ENCODE assay signal across 19 cellular contexts in the genomic region with DNA sequence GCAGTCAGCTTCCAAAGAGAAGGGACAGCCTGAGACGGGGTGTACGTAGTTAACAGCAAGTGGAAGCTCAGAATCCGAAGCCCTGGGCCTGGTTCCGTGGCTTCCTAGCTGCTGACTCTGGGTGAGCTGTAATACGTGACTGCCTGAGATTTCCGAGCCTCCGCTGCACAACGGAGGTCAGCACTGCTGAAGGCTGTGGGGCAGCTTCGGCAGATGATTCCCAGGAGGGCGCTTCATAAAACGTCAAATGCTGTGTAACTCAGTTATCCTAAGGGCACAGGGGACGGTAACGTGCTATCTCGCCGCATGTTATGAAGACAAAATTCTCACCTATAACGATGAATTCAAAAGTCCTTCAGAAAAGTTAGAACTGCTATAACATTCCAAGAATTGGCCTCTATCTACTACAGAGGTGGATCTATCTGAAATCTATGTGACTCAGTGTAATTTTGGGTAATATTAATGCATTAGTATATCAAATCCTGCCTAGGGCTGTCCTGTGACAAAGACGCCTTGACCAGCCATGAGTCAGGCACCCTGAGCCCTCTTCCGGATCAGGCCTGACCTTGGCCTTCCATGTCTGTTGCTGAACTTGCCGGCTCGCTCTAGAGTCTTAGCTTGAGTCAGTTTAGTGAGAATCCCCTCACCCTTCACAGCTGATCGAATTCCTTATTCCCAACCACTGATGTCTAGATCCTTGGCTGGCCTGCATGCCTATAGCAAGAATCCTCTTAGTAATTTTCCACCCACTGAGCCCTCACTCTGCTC. TPM values are rescaled to one million over a fixed set of nuclear protein-coding genes. Genes with fewer than 3 reads are reported as not detected.
DNase-seq lines count a peak whose midpoint lies in the region; ATAC-seq and TF ChIP-seq lines count a peak whose summit lies in the region.
"Had no signal": no experiment of that assay in that cellular context is flagged by ENCODE, and none has a peak within 500 bp of the region (broad histone marks: within the 10 kb centered on the region; RNA-seq: fewer than 3 reads in every experiment).

No MANE protein-coding gene starts in this region.

- H3K9me3 ChIP-seq in PC-3 (ENCODE audit: low read length) (no peaks in the 10 kb centered on the region), psoas muscle (no peaks in the 10 kb centered on the region)
- H3K9me3 ChIP-seq: BE2C, esophagus muscularis mucosa, SJSA1 had no signal

- CTCF ChIA-PET in PC-3 (lab: Charles Lee): no interaction called here

- H3K27ac Mint-ChIP-seq in activated CD4-positive, alpha-beta T cell treated with anti-CD3 and anti-CD28 coated beads, Interleukin-2, amount 10 ng/mL, durations not matched to agents 24 days and 14 days: peak overlapping the region; percentile 35
- H3K27ac Mint-ChIP-seq in dendritic cell treated with granulocyte-macrophage colony-stimulating factor and Interleukin-4, amounts not matched to agents 40 ng/mL and 50 ng/mL, for 4 days: peak overlapping the region; percentile 0
- H3K27ac Mint-ChIP-seq in glutamatergic neuron (ENCODE audit: unreplicated experiment): no peak overlapping the region
- H3K27ac Mint-ChIP-seq: WTC11 had no signal

- H3K4me1 Mint-ChIP-seq in activated CD4-positive, alpha-beta T cell treated with anti-CD3 and anti-CD28 coated beads, Interleukin-2, amount 10 ng/mL, durations not matched to agents 24 days and 14 days: peaks cover 17% of the 10 kb centered on the region
- peaks cover 36% of the 10 kb centered on the region for H3K4me1 Mint-ChIP-seq in dendritic cell treated with granulocyte-macrophage colony-stimulating factor and Interleukin-4, amounts not matched to agents 40 ng/mL and 50 ng/mL, for 4 days (ENCODE audit: low read depth)
- H3K4me1 Mint-ChIP-seq in glutamatergic neuron (ENCODE audit: low read depth, unreplicated experiment): no peaks in the 10 kb centered on the region

- ATAC-seq in PC-3: peak; percentile 22; the same call in 1 of the 2 replicates
- ATAC-seq in psoas muscle: peak in 1 of 4 donors; percentile 31
- no peak for ATAC-seq in HG03469 (IDR thresholded peaks at IDR 0.05; ENCODE audit: unreplicated experiment)
- ATAC-seq: left ventricle myocardium superior, sciatic nerve, WTC11 had no signal

- TF ChIP-seq CTCF in PC-3 (conservative IDR thresholded peaks at IDR 0.05; ENCODE audit: low read depth, low read length): no peak
- no peak for TF ChIP-seq CTCF in psoas muscle (IDR thresholded peaks at IDR 0.05)
- no peak for TF ChIP-seq CTCF in glutamatergic neuron (IDR thresholded peaks at IDR 0.05; ENCODE audit: partially characterized antibody, unreplicated experiment)

- POLR2A ChIA-PET in PC-3 (lab: Charles Lee; ENCODE audit: unreplicated experiment): no interaction called here

- no peak overlapping the region for H3K4me3 Mint-ChIP-seq in activated CD4-positive, alpha-beta T cell treated with anti-CD3 and anti-CD28 coated beads, Interleukin-2, amount 10 ng/mL, durations not matched to agents 24 days and 14 days
- H3K4me3 Mint-ChIP-seq in dendritic cell treated with granulocyte-macrophage colony-stimulating factor and Interleukin-4, amounts not matched to agents 40 ng/mL and 50 ng/mL, for 4 days: no peak overlapping the region
- no peak overlapping the region for H3K4me3 Mint-ChIP-seq in glutamatergic neuron (ENCODE audit: unreplicated experiment)
- H3K4me3 Mint-ChIP-seq: WTC11 had no signal

- H3K36me3 Mint-ChIP-seq in activated CD4-positive, alpha-beta T cell treated with anti-CD3 and anti-CD28 coated beads, Interleukin-2, amount 10 ng/mL, durations not matched to agents 24 days and 14 days (ENCODE audit: low read depth): peaks cover 80% of the 10 kb centered on the region
- peaks cover 97% of the 10 kb centered on the region for H3K36me3 Mint-ChIP-seq in dendritic cell treated with granulocyte-macrophage colony-stimulating factor and Interleukin-4, amounts not matched to agents 40 ng/mL and 50 ng/mL, for 4 days (ENCODE audit: low read depth)
- peaks cover 5% of the 10 kb centered on the region for H3K36me3 Mint-ChIP-seq in glutamatergic neuron (ENCODE audit: unreplicated experiment)

- no peaks in the 10 kb centered on the region for H3K9me3 Mint-ChIP-seq in activated CD4-positive, alpha-beta T cell treated with anti-CD3 and anti-CD28 coated beads, Interleukin-2, amount 10 ng/mL, durations not matched to agents 24 days and 14 days
- H3K9me3 Mint-ChIP-seq in dendritic cell treated with granulocyte-macrophage colony-stimulating factor and Interleukin-4, amounts not matched to agents 40 ng/mL and 50 ng/mL, for 4 days: peaks cover 13% of the 10 kb centered on the region
- H3K9me3 Mint-ChIP-seq in glutamatergic neuron (ENCODE audit: unreplicated experiment): peaks cover 3% of the 10 kb centered on the region
- H3K9me3 Mint-ChIP-seq: WTC11 had no signal

- no peak for DNase-seq in activated CD4-positive, alpha-beta T cell treated with anti-CD3 and anti-CD28 coated beads, Interleukin-2, amount 10 ng/mL, durations not matched to agents 24 days and 14 days
- DNase-seq in activated CD4-positive, alpha-beta T cell treated with anti-CD3 and anti-CD28 coated beads, Interleukin-2, amount 50 U/mL, for 48 hours: no peak
- peak; percentile 7 for DNase-seq in PC-3
- DNase-seq in psoas muscle: no peak
- DNase-seq in glutamatergic neuron: no peak
- no peak for DNase-seq in ecto neural progenitor cell (ENCODE audit: low spot score)
- DNase-seq: aorta; BE2C; effector CD4-positive, alpha-beta T cell; GF-D8; left ventricle myocardium superior; NCI-H1436 treated with DMSO at 0.1 percent for 48 hours; T-helper 2 cell had no signal

- H3K27ac ChIP-seq in PC-3 (ENCODE audit: low read length) (no peak overlapping the region), psoas muscle (peak overlapping the region; percentile 7)
- H3K27ac ChIP-seq: esophagus muscularis mucosa, SJSA1 had no signal

- no peaks in the 10 kb centered on the region for H3F3A ChIP-seq in PC-3 (ENCODE audit: low read length, unreplicated experiment)

- H3K4me2 ChIP-seq in PC-3 (ENCODE audit: low read length): no peak overlapping the region

- no peaks in the 10 kb centered on the region for H3K79me2 ChIP-seq in PC-3 (ENCODE audit: low read length)

- H2AFZ ChIP-seq in PC-3 (ENCODE audit: low read length): no peak overlapping the region

- intact Hi-C loops in activated CD4-positive, alpha-beta T cell treated with anti-CD3 and anti-CD28 coated beads, Interleukin-2, amount 10 ng/mL, durations not matched to agents 24 days and 14 days (cut with micrococcal nuclease): no loop called here
- intact Hi-C loops in PC-3 (cut with micrococcal nuclease) (no loop called here), psoas muscle (cut with DNase I) (loop anchor here in 1 of 2 donors (10.0 kb wide), 1 partner anchor 45 kb away; the partner anchor contains the start of gene MARF1)
- intact Hi-C loops in dendritic cell treated with granulocyte-macrophage colony-stimulating factor and Interleukin-4, amounts not matched to agents 40 ng/mL and 50 ng/mL, for 4 days (cut with micrococcal nuclease): loop anchor here (5.0 kb wide), 1 partner anchor 43 kb away; the partner anchor contains the start of gene MARF1

- H3K4me1 ChIP-seq in PC-3 (ENCODE audit: insufficient read depth, low read length) (no peaks in the 10 kb centered on the region), psoas muscle (peaks cover 10% of the 10 kb centered on the region)
- H3K4me1 ChIP-seq: BE2C, SJSA1 had no signal

- H3K27me3 ChIP-seq in PC-3 (ENCODE audit: low read length) (no peaks in the 10 kb centered on the region), psoas muscle (ENCODE audit: insufficient read depth in 3 of 3, low read length in 2 of 3) (no peaks in the 10 kb centered on the region)
- H3K27me3 ChIP-seq: BE2C, esophagus muscularis mucosa, SJSA1 had no signal

- peaks cover 7% of the 10 kb centered on the region for H3K36me3 ChIP-seq in PC-3 (ENCODE audit: low read depth, low read length)
- peaks cover 10 to 96% of the 10 kb centered on the region in 2 donors for H3K36me3 ChIP-seq in psoas muscle (ENCODE audit: insufficient read depth in 1 of 2, low read depth in 1 of 2)

- WGBS in psoas muscle, 3 donors: 88 to 90% (median 89%) methylated on average over 21 of the region's 21 CpGs

- BruUV-seq in PC-3 (replicated peaks; lab: Mats Ljungman, UMichigan): no TSS peak

- no peaks in the 10 kb centered on the region for H3K27me3 Mint-ChIP-seq in activated CD4-positive, alpha-beta T cell treated with anti-CD3 and anti-CD28 coated beads, Interleukin-2, amount 10 ng/mL, durations not matched to agents 24 days and 14 days
- H3K27me3 Mint-ChIP-seq in dendritic cell treated with granulocyte-macrophage colony-stimulating factor and Interleukin-4, amounts not matched to agents 40 ng/mL and 50 ng/mL, for 4 days: no peaks in the 10 kb centered on the region
- H3K27me3 Mint-ChIP-seq in glutamatergic neuron (ENCODE audit: unreplicated experiment): peaks cover 3% of the 10 kb centered on the region

- H3K9ac ChIP-seq in PC-3 (ENCODE audit: low read length): no peak overlapping the region

- no peak overlapping the region for H3K4me3 ChIP-seq in PC-3 (ENCODE audit: low read length)
- H3K4me3 ChIP-seq in psoas muscle: no peak overlapping the region
- H3K4me3 ChIP-seq: esophagus muscularis mucosa, SJSA1 had no signal

- no peaks in the 10 kb centered on the region for H4K20me1 ChIP-seq in PC-3 (ENCODE audit: low read length)

- no peaks in the 10 kb centered on the region for H3K9me2 ChIP-seq in PC-3 (replicated peaks; ENCODE audit: low read length)

RNA-seq across cellular contexts. Expression of gene MARF1, which starts 43.5 kb away (rescaled TPM):
- total RNA-seq in activated CD4-positive, alpha-beta T cell treated with anti-CD3 and anti-CD28 coated beads, Interleukin-2, amount 10 ng/mL, durations not matched to agents 24 days and 14 days: 55.6 and 56.2 TPM in 2 replicates
- total RNA-seq in PC-3 (2014; rRNA removed): 6.7 and 9.6 TPM in 2 replicates
- total RNA-seq in psoas muscle: 10 to 100 TPM; 41.7 to 91.5 (median 51.3) TPM
- 10 to 100 TPM; 13.4 to 35.1 (median 17.0) TPM for polyA plus RNA-seq in psoas muscle
- 70.5 TPM for total RNA-seq in glutamatergic neuron (ENCODE audit: unreplicated experiment)

RNA-seq across cellular contexts. Expression of gene NDE1, which starts 50.6 kb away (rescaled TPM):
- 85.4 and 85.8 TPM in 2 replicates for total RNA-seq in activated CD4-positive, alpha-beta T cell treated with anti-CD3 and anti-CD28 coated beads, Interleukin-2, amount 10 ng/mL, durations not matched to agents 24 days and 14 days
- 22.6 and 24.9 TPM in 2 replicates for total RNA-seq in PC-3 (2014; rRNA removed)
- 10 to 100 TPM in 3 of 4 donors, 1 to 10 TPM in 1; 7.9 to 17.0 (median 11.5) TPM for total RNA-seq in psoas muscle
- polyA plus RNA-seq in psoas muscle: 10 to 100 TPM in 1 of 3 donors, 1 to 10 TPM in 2; 6.6 to 14.6 (median 7.3) TPM
- total RNA-seq in glutamatergic neuron (ENCODE audit: unreplicated experiment): 12.4 TPM
